Comparison of ENCODE assay signal across 26 cellular contexts in the genomic region with DNA sequence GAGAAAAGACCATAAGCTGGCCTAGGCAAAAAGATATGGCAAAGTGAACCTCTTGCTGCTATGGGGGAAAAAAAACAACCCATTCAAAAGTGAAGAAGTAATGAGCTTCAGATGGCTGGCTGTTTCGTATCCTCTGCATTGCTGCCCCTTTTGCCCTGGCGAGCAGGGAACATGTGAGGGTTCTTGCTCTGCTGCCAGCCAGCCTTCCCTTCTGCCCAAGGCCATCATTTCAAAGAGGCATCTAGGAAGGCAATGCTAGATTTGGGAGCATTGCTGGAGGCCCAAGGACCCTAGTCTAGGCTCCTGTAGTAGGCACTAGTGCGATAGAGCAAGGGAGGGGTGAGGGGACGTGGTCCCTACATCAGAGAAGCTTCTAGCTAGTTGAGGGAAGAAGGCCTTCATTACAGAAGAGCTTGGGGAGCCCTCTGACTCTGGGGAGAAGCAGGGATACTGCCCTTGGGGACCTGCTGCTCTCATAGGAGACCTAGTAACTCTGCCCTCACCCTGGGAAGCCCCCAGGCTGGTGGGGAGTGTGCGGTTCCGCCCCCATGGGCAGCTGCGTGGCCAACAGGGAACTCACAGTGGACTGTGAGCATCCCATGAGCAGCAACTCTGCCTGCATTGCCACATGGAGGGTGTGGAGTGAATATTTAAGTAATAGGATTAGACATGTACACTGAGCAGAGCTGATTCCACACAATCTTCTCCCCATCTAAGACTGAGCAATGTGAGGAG. TPM values are rescaled to one million over a fixed set of nuclear protein-coding genes. Genes with fewer than 3 reads are reported as not detected.
DNase-seq lines count a peak whose midpoint lies in the region; ATAC-seq and TF ChIP-seq lines count a peak whose summit lies in the region.
"Had no signal": no experiment of that assay in that cellular context is flagged by ENCODE, and none has a peak within 500 bp of the region (broad histone marks: within the 10 kb centered on the region; RNA-seq: fewer than 3 reads in every experiment).

No MANE protein-coding gene starts in this region.

- no peak for TF ChIP-seq CTCF in activated B cell treated with CpG ODN at 0.5 μM for 24 hours (IDR thresholded peaks at IDR 0.05)
- no peak for TF ChIP-seq CTCF in testis (IDR thresholded peaks at IDR 0.05)
- no peak for TF ChIP-seq CTCF in GM10248 (IDR thresholded peaks at IDR 0.05; ENCODE audit: control extremely low read depth, extremely low read depth, low read depth, missing control alignments)

- H3K27ac ChIP-seq in testis, result no peak overlapping the region
- H3K27ac ChIP-seq: BLaER1 treated with 17β-estradiol and CSF1 and Interleukin-3, amounts not matched to agents 10 nM and 100 nM; HL-60; neutrophil; prostate gland; SJSA1 had no signal

- no peak overlapping the region for H3K4me3 Mint-ChIP-seq in activated B cell treated with CpG ODN at 0.5 μM for 24 hours
- H3K4me3 Mint-ChIP-seq: brain, HFFc6 had no signal

- H3K27me3 ChIP-seq in testis, result no peaks in the 10 kb centered on the region
- H3K27me3 ChIP-seq: BLaER1 treated with 17β-estradiol and CSF1 and Interleukin-3, amounts not matched to agents 10 nM and 100 nM; neutrophil; SJSA1 had no signal

- in situ Hi-C loops in KBM-7 (cut with MboI; ENCODE audit: low pct_unique_long_range_greater_than_20kb, low sequenced_read_pairs), result no loop called here

- ATAC-seq in activated B cell treated with CpG ODN at 0.5 μM for 24 hours (ENCODE audit: low read depth) (no peak), left lobe of liver (no peak)
- ATAC-seq: left cardiac atrium; stimulated activated naive CD8-positive, alpha-beta T cell treated with anti-CD3 and anti-CD28 coated beads, Interleukin-15, Interleukin-2, amounts not matched to agents 100 U/mL and 50 U/mL, for 24 hours had no signal

- intact Hi-C loops in activated B cell treated with CpG ODN at 0.5 μM for 24 hours (cut with micrococcal nuclease) (no loop called here), testis (cut with DNase I; ENCODE audit: low total_unique reads) (no loop called here)

- H3K9me3 ChIP-seq in testis, result no peaks in the 10 kb centered on the region
- H3K9me3 ChIP-seq: BLaER1 treated with 17β-estradiol and CSF1 and Interleukin-3, amounts not matched to agents 10 nM and 100 nM; neutrophil; prostate gland; SJSA1 had no signal

- no peaks in the 10 kb centered on the region for H3K9me3 Mint-ChIP-seq in activated B cell treated with CpG ODN at 0.5 μM for 24 hours
- H3K9me3 Mint-ChIP-seq: brain, HFFc6 had no signal

- 91 to 94% methylated on average over 5 to 7 of the region's 7 CpGs for WGBS in testis, 2 donors

- H3K4me3 ChIP-seq in testis, result no peak overlapping the region
- H3K4me3 ChIP-seq: BLaER1 treated with 17β-estradiol and CSF1 and Interleukin-3, amounts not matched to agents 10 nM and 100 nM; prostate gland; SJSA1 had no signal

- H3K4me1 ChIP-seq in testis, result no peaks in the 10 kb centered on the region
- H3K4me1 ChIP-seq: prostate gland, SJSA1 had no signal

- H3K36me3 Mint-ChIP-seq in activated B cell treated with CpG ODN at 0.5 μM for 24 hours (ENCODE audit: low read depth), result no peaks in the 10 kb centered on the region
- H3K36me3 Mint-ChIP-seq: brain had no signal

- no peaks in the 10 kb centered on the region for H3K4me1 Mint-ChIP-seq in activated B cell treated with CpG ODN at 0.5 μM for 24 hours
- H3K4me1 Mint-ChIP-seq: brain had no signal

- H3K27ac Mint-ChIP-seq in activated B cell treated with CpG ODN at 0.5 μM for 24 hours, result no peak overlapping the region
- H3K27ac Mint-ChIP-seq: brain, HFFc6 had no signal

- no peak for TF ChIP-seq POLR2A in testis (IDR thresholded peaks at IDR 0.05)

- DNase-seq in NCI-H82 (lab: John Stamatoyannopoulos, UW) (peak; percentile 67), activated B cell treated with CpG ODN at 0.5 μM for 24 hours (peak; percentile 5), left lobe of liver (ENCODE audit: low spot score) (peak; percentile 18), testis (peak; percentile 4), KBM-7 (no peak), GM10248 (ENCODE audit: extremely low spot score) (no peak), HEK293T (ENCODE audit: extremely low spot score) (no peak)
- DNase-seq: activated CD4-positive, alpha-beta T cell treated with anti-CD3 and anti-CD28 coated beads, Interleukin-2, amount 50 U/mL, for 48 hours; activated gamma-delta T cell; DMS79 treated with DMSO at 0.1 percent for 48 hours; effector memory CD4-positive, alpha-beta T cell; erythroblast; HFFc6; left cardiac atrium; mesendoderm; NCI-H1417; NCI-H2081; NCI-H226; NCI-H69; stimulated activated naive CD8-positive, alpha-beta T cell treated with anti-CD3 and anti-CD28 coated beads, Interleukin-15, Interleukin-2, amounts not matched to agents 100 U/mL and 50 U/mL, for 24 hours had no signal

- CTCF ChIA-PET in activated B cell treated with CpG ODN at 0.5 μM for 24 hours (lab: Charles Lee), result no interaction called here
- CTCF ChIA-PET in GM10248 (lab: Yijun Ruan, JAX), result interaction anchor here (1.1 kb wide), 1 partner anchor 12 kb away, joined by 3 read pairs; no protein-coding TSS in a partner anchor
- CTCF ChIA-PET in HEK293T (lab: Yijun Ruan, JAX), result interaction anchor here (0.6 kb wide), 1 partner anchor 94 kb away, joined by 3 read pairs; no protein-coding TSS in a partner anchor

- POLR2A ChIA-PET in activated B cell treated with CpG ODN at 0.5 μM for 24 hours (lab: Charles Lee) (no interaction called here), GM10248 (lab: Yijun Ruan, JAX) (no interaction called here), HEK293T (lab: Yijun Ruan, JAX) (no interaction called here)

- no peaks in the 10 kb centered on the region for H3K36me3 ChIP-seq in testis (ENCODE audit: low read depth, missing control alignments)
- H3K36me3 ChIP-seq: BLaER1 treated with 17β-estradiol and CSF1 and Interleukin-3, amounts not matched to agents 10 nM and 100 nM; neutrophil; prostate gland; SJSA1 had no signal

- peaks cover 5% of the 10 kb centered on the region for H3K27me3 Mint-ChIP-seq in activated B cell treated with CpG ODN at 0.5 μM for 24 hours

TF ChIP-seq in HEK293T, 16 proteins besides CTCF, POLR2A, EP300 and RAD21:
- TF ChIP-seq CTBP1 (IDR thresholded peaks at IDR 0.05; ENCODE audit: borderline replicate concordance) (no peak), ZNF384 (IDR thresholded peaks at IDR 0.05) (no peak), SUZ12 (IDR thresholded peaks at IDR 0.05) (no peak), NFRKB (IDR thresholded peaks at IDR 0.05) (no peak), HDGF (IDR thresholded peaks at IDR 0.05; ENCODE audit: borderline replicate concordance) (no peak), L3MBTL2 (conservative IDR thresholded peaks at IDR 0.05) (no peak), SP1 (IDR thresholded peaks at IDR 0.05) (no peak), TARDBP (IDR thresholded peaks at IDR 0.05) (no peak), LEF1 (IDR thresholded peaks at IDR 0.05; ENCODE audit: borderline replicate concordance) (no peak)
- TF ChIP-seq, protein P1, sequence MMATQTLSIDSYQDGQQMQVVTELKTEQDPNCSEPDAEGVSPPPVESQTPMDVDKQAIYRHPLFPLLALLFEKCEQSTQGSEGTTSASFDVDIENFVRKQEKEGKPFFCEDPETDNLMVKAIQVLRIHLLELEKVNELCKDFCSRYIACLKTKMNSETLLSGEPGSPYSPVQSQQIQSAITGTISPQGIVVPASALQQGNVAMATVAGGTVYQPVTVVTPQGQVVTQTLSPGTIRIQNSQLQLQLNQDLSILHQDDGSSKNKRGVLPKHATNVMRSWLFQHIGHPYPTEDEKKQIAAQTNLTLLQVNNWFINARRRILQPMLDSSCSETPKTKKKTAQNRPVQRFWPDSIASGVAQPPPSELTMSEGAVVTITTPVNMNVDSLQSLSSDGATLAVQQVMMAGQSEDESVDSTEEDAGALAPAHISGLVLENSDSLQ (IDR thresholded peaks at IDR 0.05), result no peak

RNA-seq across cellular contexts. Expression of a gene that starts 21.3 kb away (rescaled TPM):
- not detected in 2 replicates for total RNA-seq in activated B cell treated with CpG ODN at 0.5 μM for 24 hours
- 0.88 TPM for total RNA-seq in left lobe of liver
- total RNA-seq in testis, result 1 to 10 TPM; 4.3 to 5.6 TPM
- polyA plus RNA-seq in testis (ENCODE audit: insufficient read depth, low read depth, low replicate concordance), result 6.6 TPM

Comparison
In these comparisons a context has a peak if more than half of its experiments do, and no peak if none do; other contexts are left out.
1. DNase-seq: peak in NCI-H82 (single experiment), activated B cell treated with CpG ODN at 0.5 μM for 24 hours (single experiment), left lobe of liver (single experiment) and testis (single experiment); none in KBM-7 (single experiment), GM10248 (single experiment) and HEK293T (single experiment).